In the genomic region with DNA sequence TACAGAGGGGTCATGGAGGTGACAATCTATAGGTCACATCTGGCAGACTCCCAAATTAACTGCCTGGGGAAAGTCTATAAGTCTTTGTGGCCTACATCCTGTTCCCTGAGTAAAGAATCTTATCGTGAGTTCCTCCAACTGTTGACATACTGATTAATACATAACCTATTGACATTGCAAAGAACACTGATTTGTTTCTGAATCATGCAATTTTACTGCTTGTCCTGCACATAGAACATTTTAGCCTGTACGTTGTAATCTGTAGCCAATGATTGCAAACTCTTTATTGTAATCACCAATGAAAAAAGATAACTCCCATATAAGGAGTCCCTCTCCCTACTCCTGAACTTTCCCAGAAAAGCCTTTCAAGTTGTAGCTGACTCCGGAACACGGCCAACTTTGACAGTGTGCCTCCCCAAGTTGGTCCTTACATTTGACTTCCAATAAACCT, we compare ENCODE assay signal across 21 cellular contexts. TPM values are rescaled to one million over a fixed set of nuclear protein-coding genes. Genes with fewer than 3 reads are reported as not detected.
DNase-seq lines count a peak whose midpoint lies in the region; ATAC-seq, FAIRE-seq and TF ChIP-seq lines count a peak whose summit lies in the region.
"Had no signal": no experiment of that assay in that cellular context is flagged by ENCODE, and none has a peak within 500 bp of the region (broad histone marks: within the 10 kb centered on the region; RNA-seq: fewer than 3 reads in every experiment).

No MANE protein-coding gene starts in this region.

- DNase-seq in HT1080 (ENCODE audit: low read depth) (peak; percentile 2), bronchial epithelial cell (ENCODE audit: low read depth) (peak; percentile 93), kidney epithelial cell (ENCODE audit: low read depth) (peak; percentile 44), small intestine (peak; percentile 96), prostate gland (ENCODE audit: low spot score) (no peak), NCI-H2227 (lab: John Stamatoyannopoulos, UW; ENCODE audit: unreplicated experiment) (no peak), occipital lobe (lab: John Stamatoyannopoulos, UW) (no peak)
- DNase-seq: activated CD8-positive, alpha-beta T cell treated with anti-CD3 and anti-CD28 coated beads, Interleukin-2, amount 10 ng/mL, durations not matched to agents 7 days and 5 days; activated naive CD4-positive, alpha-beta T cell treated with anti-CD3 and anti-CD28 coated beads, Interleukin-2, amount 10 ng/mL, durations not matched to agents 7 days and 5 days; C1 segment of cervical spinal cord; central memory CD4-positive, alpha-beta T cell; Karpas-422; NCI-H1694 treated with DMSO at 0.1 percent for 48 hours; retina; stimulated activated CD4-positive, alpha-beta T cell treated with anti-CD3 and anti-CD28 coated beads, Interleukin-4, amount 100 ng/mL, for 4 hours; stimulated activated naive B cell treated with anti-CD40 and anti-IgM and Interleukin-4, amounts not matched to agents 10 μg/mL and 1 μg/mL and 100 μg/mL, for 72 hours; T1000 had no signal

- no peak for ATAC-seq in GM19324 (IDR thresholded peaks at IDR 0.05; ENCODE audit: low FRiP score, unreplicated experiment)
- ATAC-seq: activated CD8-positive, alpha-beta T cell treated with anti-CD3 and anti-CD28 coated beads, Interleukin-2, amount 10 ng/mL, durations not matched to agents 7 days and 5 days; GM23338; Right ventricle myocardium inferior; stimulated activated naive B cell treated with anti-CD40 and anti-IgM and Interleukin-4, amounts not matched to agents 10 μg/mL and 1 μg/mL and 100 μg/mL, for 72 hours had no signal

- H3K4me1 ChIP-seq in small intestine (ENCODE audit: control insufficient read depth in 2 of 2, insufficient read depth in 1 of 2, low read depth in 1 of 2, low read length in 1 of 2) (no peaks in the 10 kb centered on the region), prostate gland (replicated peaks) (no peaks in the 10 kb centered on the region)
- H3K4me1 ChIP-seq: esophagus muscularis mucosa had no signal

- WGBS in small intestine, 3 donors = 13 to 43% (median 30%) methylated on average over 4 of the region's 4 CpGs
- 32% methylated on average over 4 of the region's 4 CpGs for WGBS in prostate gland

- no peaks in the 10 kb centered on the region for H3K36me3 ChIP-seq in bronchial epithelial cell (ENCODE audit: control insufficient read depth, insufficient read depth, low read length)
- no peaks in the 10 kb centered on the region for H3K36me3 ChIP-seq in kidney epithelial cell (ENCODE audit: control insufficient read depth, insufficient read depth, low read length)
- no peaks in the 10 kb centered on the region for H3K36me3 ChIP-seq in small intestine (ENCODE audit: control insufficient read depth in 2 of 2, insufficient read depth in 2 of 2, low read length in 2 of 2)
- H3K36me3 ChIP-seq in prostate gland = no peaks in the 10 kb centered on the region
- H3K36me3 ChIP-seq: esophagus muscularis mucosa had no signal

- H3K4me3 ChIP-seq in bronchial epithelial cell (ENCODE audit: low read depth, low read length) = no peak overlapping the region
- no peak overlapping the region for H3K4me3 ChIP-seq in kidney epithelial cell (ENCODE audit: low read depth, low read length)
- no peak overlapping the region for H3K4me3 ChIP-seq in small intestine (ENCODE audit: low read depth in 1 of 2, low read length in 2 of 2)
- H3K4me3 ChIP-seq in prostate gland = no peak overlapping the region
- H3K4me3 ChIP-seq: esophagus muscularis mucosa, GM23338 had no signal

- intact Hi-C loops in prostate gland (cut with DNase I) = no loop called here

- no peak for TF ChIP-seq POLR2A in prostate gland (IDR thresholded peaks at IDR 0.05)

- H3K27ac ChIP-seq in small intestine (ENCODE audit: low read depth in 1 of 2, low read length in 1 of 2) (peak overlapping the region in 1 of 2 donors; percentile 72), prostate gland (no peak overlapping the region)
- H3K27ac ChIP-seq: esophagus muscularis mucosa had no signal

- H3K9me3 ChIP-seq in small intestine (ENCODE audit: control insufficient read depth, low read depth) (no peaks in the 10 kb centered on the region), prostate gland (no peaks in the 10 kb centered on the region)
- H3K9me3 ChIP-seq: esophagus muscularis mucosa had no signal

- H3K27me3 ChIP-seq in bronchial epithelial cell (ENCODE audit: control insufficient read depth, insufficient read depth, low read length) (no peaks in the 10 kb centered on the region), kidney epithelial cell (ENCODE audit: control insufficient read depth, insufficient read depth, low read length) (no peaks in the 10 kb centered on the region), small intestine (ENCODE audit: control insufficient read depth in 2 of 2, insufficient read depth in 2 of 2, low read length in 2 of 2) (no peaks in the 10 kb centered on the region), prostate gland (replicated peaks; ENCODE audit: insufficient read depth) (no peaks in the 10 kb centered on the region)

- FAIRE-seq in bronchial epithelial cell (lab: Jason Lieb, UNC) (no peak), small intestine (lab: Jason Lieb, UNC) (peak; percentile 89)

- TF ChIP-seq CTCF in bronchial epithelial cell (IDR thresholded peaks at IDR 0.05; ENCODE audit: insufficient read depth, low read length, severe bottlenecking) (no peak), kidney epithelial cell (IDR thresholded peaks at IDR 0.05; ENCODE audit: insufficient read depth, low read length, poor library complexity, severe bottlenecking) (no peak), prostate gland (IDR thresholded peaks at IDR 0.05) (no peak)

RNA-seq across cellular contexts. Expression of a gene that starts 18.8 kb away (rescaled TPM):
- not detected in 2 replicates for total RNA-seq in HT1080 (2014; rRNA removed; shearing (Covaris generic))
- polyA plus RNA-seq in HT1080 (2015; cell fraction: cytosol; rRNA removed) = not detected in 2 replicates
- not detected in 2 replicates for polyA plus RNA-seq in HT1080 (2015; cell fraction: nucleus; rRNA removed)
- total RNA-seq in bronchial epithelial cell (not detected in 2 replicates), kidney epithelial cell (0.08 TPM in 1 of 2 replicates, not detected in the other), prostate gland (not detected), occipital lobe (not detected)
- not detected for polyA plus RNA-seq in small intestine
- total RNA-seq: activated CD8-positive, alpha-beta T cell treated with anti-CD3 and anti-CD28 coated beads, Interleukin-2, amount 10 ng/mL, durations not matched to agents 7 days and 5 days; esophagus muscularis mucosa; GM23338; Right ventricle myocardium inferior had no signal
- polyA plus RNA-seq: GM23338 had no signal

Comparison
In these comparisons a context has a peak if more than half of its experiments do, and no peak if none do; other contexts are left out.
1. DNase-seq: peak in HT1080 (single experiment), bronchial epithelial cell (single experiment), kidney epithelial cell (single experiment) and small intestine (single experiment); none in prostate gland (single experiment), NCI-H2227 (single experiment) and occipital lobe (single experiment).